23 cellular contexts compared by ENCODE assay signal in the genomic region with DNA sequence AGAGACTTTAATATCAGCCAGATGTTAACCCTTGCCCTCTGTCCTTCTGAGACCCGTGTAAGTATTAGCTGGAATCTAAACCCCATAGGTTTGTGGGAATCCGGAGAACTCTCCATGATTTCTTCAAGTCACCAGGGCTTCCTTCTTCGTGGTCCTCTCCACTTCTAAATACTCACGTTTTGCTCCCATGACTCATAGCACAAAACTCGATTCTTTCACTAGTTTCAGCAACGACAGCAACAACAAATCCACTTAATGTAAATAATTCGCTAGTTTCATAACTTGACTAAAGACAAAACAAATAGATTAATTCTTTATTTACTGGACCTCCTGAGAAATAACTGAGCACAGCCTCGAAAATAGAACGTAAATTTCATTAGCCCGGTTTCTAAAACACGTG. TPM values are rescaled to one million over a fixed set of nuclear protein-coding genes. Genes with fewer than 3 reads are reported as not detected.
DNase-seq lines count a peak whose midpoint lies in the region; ATAC-seq and TF ChIP-seq lines count a peak whose summit lies in the region.
"Had no signal": no experiment of that assay in that cellular context is flagged by ENCODE, and none has a peak within 500 bp of the region (broad histone marks: within the 10 kb centered on the region; RNA-seq: fewer than 3 reads in every experiment).

No MANE protein-coding gene starts in this region.

- no peak overlapping the region for H3K4ac ChIP-seq in trophoblast cell (ENCODE audit: low read depth, low read length)

- no peaks in the 10 kb centered on the region for H3K36me3 ChIP-seq in MM.1S (replicated peaks; ENCODE audit: insufficient read depth, low read length)
- no peaks in the 10 kb centered on the region for H3K36me3 ChIP-seq in PC-9 (ENCODE audit: low read depth)
- H3K36me3 ChIP-seq in trophoblast cell (ENCODE audit: control insufficient read depth in 1 of 2, insufficient read depth in 2 of 2, low read length in 2 of 2) = no peaks in the 10 kb centered on the region
- no peaks in the 10 kb centered on the region for H3K36me3 ChIP-seq in aorta (ENCODE audit: control insufficient read depth in 1 of 2, insufficient read depth in 2 of 2, low read length in 1 of 2)
- H3K36me3 ChIP-seq: BE2C, Peyer's patch had no signal

- H2AK5ac ChIP-seq in trophoblast cell (ENCODE audit: low read length) = no peak overlapping the region

- H3K27ac ChIP-seq in MM.1S (ENCODE audit: low read length) (no peak overlapping the region), PC-9 (no peak overlapping the region), trophoblast cell (ENCODE audit: low read depth, low read length) (no peak overlapping the region), aorta (ENCODE audit: low read depth in 1 of 2, low read length in 2 of 2) (no peak overlapping the region)
- H3K27ac ChIP-seq: Peyer's patch, SK-N-MC had no signal

- H3K4me3 ChIP-seq in MM.1S (ENCODE audit: low read length) (no peak overlapping the region), PC-9 (no peak overlapping the region), fibroblast of villous mesenchyme (ENCODE audit: low read depth, low read length) (no peak overlapping the region), trophoblast cell (ENCODE audit: low read depth, low read length) (no peak overlapping the region), aorta (ENCODE audit: low read length in 2 of 2) (no peak overlapping the region)
- H3K4me3 ChIP-seq: Peyer's patch, SK-N-MC had no signal

- H3F3A ChIP-seq in MM.1S (ENCODE audit: insufficient read depth, low read length) (no peaks in the 10 kb centered on the region), PC-9 (ENCODE audit: insufficient read depth, low read depth) (no peaks in the 10 kb centered on the region)

- no peaks in the 10 kb centered on the region for H3K79me1 ChIP-seq in trophoblast cell (ENCODE audit: low read length)

- CTCF ChIA-PET in PC-9 (lab: Charles Lee) = no interaction called here

- H3K4me1 Mint-ChIP-seq in CD14-positive monocyte = peaks cover 38% of the 10 kb centered on the region

- no peaks in the 10 kb centered on the region for H3K9me2 ChIP-seq in MM.1S (replicated peaks; ENCODE audit: insufficient read depth, low read length)
- no peaks in the 10 kb centered on the region for H3K9me2 ChIP-seq in PC-9 (ENCODE audit: insufficient read depth)

- peak overlapping the region in 3 of 7 donors; percentile 43 to 75 (median 58) for H3K27ac Mint-ChIP-seq in CD14-positive monocyte
- H3K27ac Mint-ChIP-seq: CD4-positive, alpha-beta memory T cell had no signal

- TF ChIP-seq CTCF in MM.1S (IDR thresholded peaks at IDR 0.05; ENCODE audit: low read length) = no peak
- TF ChIP-seq CTCF in PC-9 (conservative IDR thresholded peaks at IDR 0.05) = no peak
- TF ChIP-seq CTCF in fibroblast of villous mesenchyme (IDR thresholded peaks at IDR 0.05; ENCODE audit: insufficient read depth, low read depth, low read length) = no peak
- TF ChIP-seq CTCF in CD14-positive monocyte (IDR thresholded peaks at IDR 0.05) = no peak

- intact Hi-C loops in PC-9 (cut with micrococcal nuclease; ENCODE audit: unreplicated experiment) = no loop called here
- intact Hi-C loops in aorta (cut with DNase I) = no loop called here
- intact Hi-C loops in CD14-positive monocyte (cut with micrococcal nuclease) = no loop called here

- POLR2A ChIA-PET in PC-9 (lab: Charles Lee; ENCODE audit: unreplicated experiment) = no interaction called here

- no peak overlapping the region for H4K91ac ChIP-seq in trophoblast cell (ENCODE audit: low read depth, low read length)

- no peak overlapping the region for H2BK12ac ChIP-seq in trophoblast cell (ENCODE audit: low read length)

- BruUV-seq in PC-9 (replicated peaks; lab: Mats Ljungman, UMichigan) = no TSS peak

- H4K8ac ChIP-seq in trophoblast cell (ENCODE audit: low read depth, low read length) = no peak overlapping the region

- H3K27me3 Mint-ChIP-seq in CD14-positive monocyte (ENCODE audit: low read depth in 3 of 3) = peaks cover 0 to 4% (median 2%) of the 10 kb centered on the region in 3 donors

- H3K4me1 ChIP-seq in MM.1S (ENCODE audit: low read length) (no peaks in the 10 kb centered on the region), PC-9 (replicated peaks; ENCODE audit: insufficient read depth) (no peaks in the 10 kb centered on the region), trophoblast cell (ENCODE audit: control insufficient read depth in 1 of 2, insufficient read depth in 2 of 2, low read length in 2 of 2) (no peaks in the 10 kb centered on the region), aorta (ENCODE audit: control insufficient read depth in 1 of 2, insufficient read depth in 2 of 2, low read length in 2 of 2) (no peaks in the 10 kb centered on the region)
- H3K4me1 ChIP-seq: BE2C, Peyer's patch had no signal

- H3K27me3 ChIP-seq in MM.1S (replicated peaks; ENCODE audit: insufficient read depth, low read length) (peaks cover 9% of the 10 kb centered on the region), PC-9 (ENCODE audit: insufficient read depth, low read depth) (no peaks in the 10 kb centered on the region), trophoblast cell (ENCODE audit: insufficient read depth, low read length) (no peaks in the 10 kb centered on the region), aorta (ENCODE audit: control insufficient read depth in 1 of 2, insufficient read depth in 2 of 2, low read length in 1 of 2) (no peaks in the 10 kb centered on the region)
- H3K27me3 ChIP-seq: Peyer's patch had no signal

- no peak overlapping the region for H3K14ac ChIP-seq in trophoblast cell (ENCODE audit: low read length)

- H3K9me3 ChIP-seq in MM.1S (replicated peaks; ENCODE audit: insufficient read depth, low read length) (no peaks in the 10 kb centered on the region), PC-9 (ENCODE audit: insufficient read depth, low read depth) (no peaks in the 10 kb centered on the region), trophoblast cell (ENCODE audit: insufficient read depth, low read depth, low read length) (no peaks in the 10 kb centered on the region), aorta (ENCODE audit: control insufficient read depth, low read length) (no peaks in the 10 kb centered on the region)
- H3K9me3 ChIP-seq: BE2C, Peyer's patch had no signal

- H3K79me2 ChIP-seq in MM.1S (ENCODE audit: low read length) = no peaks in the 10 kb centered on the region
- H3K79me2 ChIP-seq in PC-9 (ENCODE audit: low read depth) = no peaks in the 10 kb centered on the region
- no peaks in the 10 kb centered on the region for H3K79me2 ChIP-seq in trophoblast cell (ENCODE audit: control insufficient read depth, insufficient read depth, low read length, poor library complexity)

- H3K23ac ChIP-seq in trophoblast cell (ENCODE audit: low read length) = no peak overlapping the region

- DNase-seq in CD1c-positive myeloid dendritic cell (ENCODE audit: extremely low spot score) = peak; percentile 22
- no peak for DNase-seq in MM.1S
- DNase-seq in PC-9 = no peak
- peak; percentile 39 for DNase-seq in fibroblast of villous mesenchyme (ENCODE audit: low read depth)
- no peak for DNase-seq in T-helper 2 cell
- DNase-seq in trophoblast cell = no peak
- DNase-seq in aorta = no peak
- DNase-seq in CD14-positive monocyte (ENCODE audit: low spot score) = no peak
- DNase-seq: BE2C; CD4-positive, alpha-beta memory T cell; DMS153; GF-D8; H7; KBM-7; NCI-H1092; NCI-H1436 treated with DMSO at 0.1 percent for 48 hours; NCI-H2029 treated with DMSO at 0.1 percent for 48 hours; NCI-H2171; NCI-H526; Peyer's patch had no signal

- H3K36me3 Mint-ChIP-seq in CD14-positive monocyte = peaks cover 0 to 35% of the 10 kb centered on the region in 2 donors
- H3K36me3 Mint-ChIP-seq: CD4-positive, alpha-beta memory T cell had no signal

- ATAC-seq in aorta (ENCODE audit: low FRiP score) = no peak

- H2BK5ac ChIP-seq in trophoblast cell (ENCODE audit: low read depth, low read length, poor library complexity) = no peak overlapping the region

- H3K9me3 Mint-ChIP-seq in CD14-positive monocyte = no peaks in the 10 kb centered on the region
- H3K9me3 Mint-ChIP-seq: CD4-positive, alpha-beta memory T cell had no signal

- no peak overlapping the region for H2AFZ ChIP-seq in MM.1S (ENCODE audit: low read length)
- H2AFZ ChIP-seq in PC-9 = peak overlapping the region; percentile 66; the same call in 1 of the 2 replicates
- H2AFZ ChIP-seq in trophoblast cell (ENCODE audit: insufficient read depth, low read length, poor library complexity) = no peak overlapping the region

- no peaks in the 10 kb centered on the region for H4K20me1 ChIP-seq in MM.1S (ENCODE audit: insufficient read depth, low read length)
- no peaks in the 10 kb centered on the region for H4K20me1 ChIP-seq in PC-9 (ENCODE audit: insufficient read depth)

- H3K18ac ChIP-seq in trophoblast cell (ENCODE audit: low read length) = no peak overlapping the region

- no peak overlapping the region for H4K12ac ChIP-seq in trophoblast cell (ENCODE audit: low read depth, low read length)

- peak overlapping the region in 1 of 2 donors; percentile 43 for H3K4me3 Mint-ChIP-seq in CD14-positive monocyte
- H3K4me3 Mint-ChIP-seq: CD4-positive, alpha-beta memory T cell had no signal

- WGBS in trophoblast cell (ENCODE audit: extremely low coverage, insufficient coverage, insufficient read length) = no CpG with 5 or more reads among the region's 11 CpGs
- WGBS in aorta, 2 donors = 65 to 68% methylated on average over 11 of the region's 11 CpGs

- H3K4me2 ChIP-seq in MM.1S (ENCODE audit: low read depth, low read length) = peak overlapping the region; percentile 38
- no peak overlapping the region for H3K4me2 ChIP-seq in PC-9
- H3K4me2 ChIP-seq in trophoblast cell (ENCODE audit: low read length) = no peak overlapping the region

- no peak overlapping the region for H2BK120ac ChIP-seq in trophoblast cell (ENCODE audit: insufficient read depth, low read length, poor library complexity)

- H3K9ac ChIP-seq in MM.1S (ENCODE audit: low read length) = no peak overlapping the region
- no peak overlapping the region for H3K9ac ChIP-seq in trophoblast cell (ENCODE audit: low read length)

RNA-seq across cellular contexts. Expression of gene CLEC2A, which starts 4.4 kb away (rescaled TPM):
- total RNA-seq in PC-9 (2021) (not detected in 2 replicates), fibroblast of villous mesenchyme (not detected in 2 replicates), aorta (not detected)
- 0.10 TPM in 1 of 2 replicates, not detected in the other for polyA plus RNA-seq in trophoblast cell (2013)
- polyA plus RNA-seq in aorta (not detected), CD14-positive monocyte (not detected)
- total RNA-seq: A172; CD4-positive, alpha-beta memory T cell; Daoy; H7; Peyer's patch had no signal
- polyA plus RNA-seq: CD4-positive, alpha-beta memory T cell had no signal

RNA-seq across cellular contexts. Expression of gene CLEC12A, which starts 34.6 kb away (rescaled TPM):
- total RNA-seq in PC-9 (2021) (0.55 and 1.0 TPM in 2 replicates), fibroblast of villous mesenchyme (not detected in 2 replicates), aorta (1 to 10 TPM; 3.0 to 3.6 TPM)
- 0.15 and 0.32 TPM in 2 replicates for polyA plus RNA-seq in trophoblast cell (2013)
- polyA plus RNA-seq in aorta (1 to 10 TPM in 1 of 2 donors, not detected in 1; 1.5 TPM), CD14-positive monocyte (100 to 1,000 TPM; 356 to 412 TPM)
- total RNA-seq: Daoy, H7 had no signal
- polyA plus RNA-seq: CD4-positive, alpha-beta memory T cell had no signal

RNA-seq across cellular contexts. Expression of gene KLRF2, which starts 55.3 kb away (rescaled TPM):
- total RNA-seq in PC-9 (2021) = not detected in 2 replicates
- total RNA-seq in fibroblast of villous mesenchyme = not detected in 2 replicates
- not detected in 2 replicates for polyA plus RNA-seq in trophoblast cell (2013)
- total RNA-seq in aorta = not detected
- not detected for polyA plus RNA-seq in aorta
- not detected for polyA plus RNA-seq in CD14-positive monocyte
- total RNA-seq: A172; CD4-positive, alpha-beta memory T cell; Daoy; H7; Peyer's patch had no signal
- polyA plus RNA-seq: CD4-positive, alpha-beta memory T cell had no signal

Comparison
In these comparisons a context has a peak if more than half of its experiments do, and no peak if none do; other contexts are left out.
1. DNase-seq: peak in CD1c-positive myeloid dendritic cell (single experiment) and fibroblast of villous mesenchyme (single experiment); none in MM.1S (single experiment), PC-9 (0 of 2), T-helper 2 cell (0 of 5), trophoblast cell (0 of 2), aorta (0 of 2) and CD14-positive monocyte (single experiment).